19 cellular contexts compared by ENCODE assay signal in the genomic region with DNA sequence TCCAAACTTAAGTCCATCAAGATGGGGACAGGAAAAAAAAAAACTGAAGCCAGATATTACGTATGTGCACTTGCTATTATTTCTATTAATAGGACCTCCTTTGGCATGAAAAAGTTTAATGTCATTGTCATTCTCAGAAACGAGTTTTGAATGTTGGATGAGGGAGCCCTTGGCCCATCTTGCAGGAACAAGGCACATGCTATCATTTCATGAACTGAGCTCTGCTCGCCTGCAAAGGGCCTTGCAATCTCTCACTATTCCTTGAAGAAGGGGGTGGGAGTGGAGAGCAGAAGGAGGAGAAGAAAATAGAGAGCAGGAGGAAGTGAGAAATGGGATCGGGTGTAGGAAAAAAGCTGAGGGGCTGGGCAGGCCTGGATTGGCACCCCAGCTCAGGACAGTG. TPM values are rescaled to one million over a fixed set of nuclear protein-coding genes. Genes with fewer than 3 reads are reported as not detected.
DNase-seq lines count a peak whose midpoint lies in the region; ATAC-seq and TF ChIP-seq lines count a peak whose summit lies in the region.
"Had no signal": no experiment of that assay in that cellular context is flagged by ENCODE, and none has a peak within 500 bp of the region (broad histone marks: within the 10 kb centered on the region; RNA-seq: fewer than 3 reads in every experiment).

No MANE protein-coding gene starts in this region.

- H3K9me3 ChIP-seq in muscle layer of colon (ENCODE audit: low read length), result no peaks in the 10 kb centered on the region
- H3K9me3 ChIP-seq: BE2C had no signal

- peaks cover 34% of the 10 kb centered on the region for H3K4me1 ChIP-seq in muscle layer of colon (ENCODE audit: insufficient read depth, low read length)
- H3K4me1 ChIP-seq in rectal smooth muscle tissue (ENCODE audit: control insufficient read depth, insufficient read depth, low read length), result peaks cover 14% of the 10 kb centered on the region
- H3K4me1 ChIP-seq: BE2C had no signal

- H3K36me3 Mint-ChIP-seq in mesothelial cell of epicardium, result no peaks in the 10 kb centered on the region

- H3K36me3 ChIP-seq in muscle layer of colon (ENCODE audit: insufficient read depth, low read length), result no peaks in the 10 kb centered on the region
- no peaks in the 10 kb centered on the region for H3K36me3 ChIP-seq in rectal smooth muscle tissue (ENCODE audit: control insufficient read depth, insufficient read depth, low read length)
- H3K36me3 ChIP-seq: BE2C had no signal

- no peak overlapping the region for H3K4me3 Mint-ChIP-seq in mesothelial cell of epicardium
- H3K4me3 Mint-ChIP-seq: CD4-positive, alpha-beta T cell had no signal

- TF ChIP-seq POLR2A in erythroblast (IDR thresholded peaks at IDR 0.05; ENCODE audit: low read length), result no peak

- DNase-seq in DMS 273 (lab: John Stamatoyannopoulos, UW; ENCODE audit: unreplicated experiment), result peak; percentile 8
- no peak for DNase-seq in DMS 273 treated with DMSO at 0.1 percent for 48 hours (lab: John Stamatoyannopoulos, UW)
- peak; percentile 34 for DNase-seq in cerebellar cortex (ENCODE audit: low spot score)
- no peak for DNase-seq in erythroblast (lab: John Stamatoyannopoulos, UW)
- no peak for DNase-seq in mesothelial cell of epicardium (ENCODE audit: low spot score in 2 of 2, unreplicated experiment in 2 of 2)
- DNase-seq: BE2C; Calu3; CD4-positive, alpha-beta T cell; DMS79; KG1; NCI-H1436 treated with DMSO at 0.1 percent for 48 hours; NCI-H2029 treated with DMSO at 0.1 percent for 48 hours; NCI-H82; PC-9 had no signal

- peak overlapping the region in 1 of 2 donors; percentile 13 for H3K4me3 ChIP-seq in muscle layer of colon (ENCODE audit: low read depth in 1 of 2, low read length in 2 of 2)
- no peak overlapping the region for H3K4me3 ChIP-seq in rectal smooth muscle tissue (ENCODE audit: low read length)
- H3K4me3 ChIP-seq: PC-9 had no signal

- no peaks in the 10 kb centered on the region for H3K27me3 Mint-ChIP-seq in mesothelial cell of epicardium (ENCODE audit: low read depth)

- no peak overlapping the region for H3K27ac Mint-ChIP-seq in mesothelial cell of epicardium
- H3K27ac Mint-ChIP-seq: CD4-positive, alpha-beta T cell had no signal

- no peak for TF ChIP-seq CTCF in mesothelial cell of epicardium (IDR thresholded peaks at IDR 0.05; ENCODE audit: unreplicated experiment)

- no peak for ATAC-seq in HG03457 (IDR thresholded peaks at IDR 0.05; ENCODE audit: unreplicated experiment)
- ATAC-seq: HCT116 had no signal

- H3K27ac ChIP-seq in muscle layer of colon (ENCODE audit: low read depth, low read length), result peak overlapping the region; percentile 19
- H3K27ac ChIP-seq in rectal smooth muscle tissue (ENCODE audit: low read depth, low read length), result peak overlapping the region; percentile 43
- H3K27ac ChIP-seq: 22Rv1, PC-9 had no signal

- no peaks in the 10 kb centered on the region for H3K4me1 Mint-ChIP-seq in mesothelial cell of epicardium

- H3K9ac ChIP-seq in muscle layer of colon (ENCODE audit: low read length) (no peak overlapping the region), rectal smooth muscle tissue (ENCODE audit: low read length) (no peak overlapping the region)

- no peaks in the 10 kb centered on the region for H3K9me3 Mint-ChIP-seq in mesothelial cell of epicardium
- H3K9me3 Mint-ChIP-seq: CD4-positive, alpha-beta T cell had no signal

- no peaks in the 10 kb centered on the region for H3K27me3 ChIP-seq in muscle layer of colon (ENCODE audit: control insufficient read depth in 1 of 2, insufficient read depth in 2 of 2, low read length in 2 of 2)
- no peaks in the 10 kb centered on the region for H3K27me3 ChIP-seq in rectal smooth muscle tissue (ENCODE audit: control insufficient read depth, insufficient read depth, low read length)
- H3K27me3 ChIP-seq: BE2C had no signal

RNA-seq across cellular contexts. Expression of a gene that starts 34.3 kb away (rescaled TPM):
- total RNA-seq in mesothelial cell of epicardium, result 0.20 to 0.74 TPM (median 0.40 TPM) in 3 replicates
- total RNA-seq: Calu3; CD4-positive, alpha-beta T cell had no signal

RNA-seq across cellular contexts. Expression of a gene that starts 39.4 kb away (rescaled TPM):
- total RNA-seq in mesothelial cell of epicardium, result not detected in 3 replicates
- total RNA-seq: Calu3; CD4-positive, alpha-beta T cell; PC-9 had no signal

Comparison
In these comparisons a context has a peak if more than half of its experiments do, and no peak if none do; other contexts are left out.
1. DNase-seq: peak in DMS 273 (single experiment) and cerebellar cortex (single experiment); none in DMS 273 treated with DMSO at 0.1 percent for 48 hours (single experiment), erythroblast (0 of 2) and mesothelial cell of epicardium (0 of 2).